ENCODE assay signal across 12 cellular contexts in the genomic region with DNA sequence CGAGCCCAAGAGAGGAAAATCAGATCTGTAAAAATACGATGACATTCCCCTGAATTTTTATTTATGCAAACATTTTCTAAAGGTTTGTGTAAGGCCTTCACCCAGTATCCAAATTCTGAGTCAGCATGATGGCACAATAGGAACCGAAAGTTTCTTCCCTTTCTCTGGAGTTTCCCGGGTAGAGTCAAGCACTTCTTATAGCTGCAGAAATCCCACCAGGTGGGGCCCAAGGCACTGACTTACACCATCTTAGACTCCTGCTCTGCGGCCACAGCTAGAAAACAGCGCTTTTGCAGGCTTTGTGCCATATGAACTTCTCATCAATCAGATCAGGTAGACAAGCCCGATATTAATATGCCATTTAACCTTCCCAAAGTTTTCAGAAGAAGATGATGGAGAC. TPM values are rescaled to one million over a fixed set of nuclear protein-coding genes. Genes with fewer than 3 reads are reported as not detected.
DNase-seq lines count a peak whose midpoint lies in the region; ATAC-seq and TF ChIP-seq lines count a peak whose summit lies in the region.
"Had no signal": no experiment of that assay in that cellular context is flagged by ENCODE, and none has a peak within 500 bp of the region (broad histone marks: within the 10 kb centered on the region; RNA-seq: fewer than 3 reads in every experiment).

No MANE protein-coding gene starts in this region.

- H3K27me3 Mint-ChIP-seq in CD4-positive, CD25-positive, alpha-beta regulatory T cell = no peaks in the 10 kb centered on the region
- H3K27me3 Mint-ChIP-seq in activated T-helper 17 cell treated with anti-CD3 and anti-CD28 coated beads, Interleukin-2, amount 50 U/mL, for 72 hours = no peaks in the 10 kb centered on the region

- H3K4me3 Mint-ChIP-seq in CD4-positive, CD25-positive, alpha-beta regulatory T cell = peak overlapping the region; percentile 91 to 98 (median 95)
- peak overlapping the region; percentile 96 for H3K4me3 Mint-ChIP-seq in activated T-helper 17 cell treated with anti-CD3 and anti-CD28 coated beads, Interleukin-2, amount 50 U/mL, for 72 hours

- intact Hi-C loops in lower lobe of right lung (cut with DNase I) = no loop called here

- H3K27ac Mint-ChIP-seq in CD4-positive, CD25-positive, alpha-beta regulatory T cell = peak overlapping the region; percentile 83 to 93 (median 92)
- peak overlapping the region; percentile 3 for H3K27ac Mint-ChIP-seq in activated T-helper 17 cell treated with anti-CD3 and anti-CD28 coated beads, Interleukin-2, amount 50 U/mL, for 72 hours

- H3K36me3 ChIP-seq in CD4-positive, CD25-positive, alpha-beta regulatory T cell (ENCODE audit: control insufficient read depth, insufficient read depth, low read length) = peaks cover 57% of the 10 kb centered on the region
- H3K36me3 ChIP-seq in H7 (replicated peaks; ENCODE audit: control insufficient read depth, insufficient read depth, low read length) (no peaks in the 10 kb centered on the region), lower lobe of right lung (no peaks in the 10 kb centered on the region)

- no peaks in the 10 kb centered on the region for H3K27me3 ChIP-seq in CD4-positive, CD25-positive, alpha-beta regulatory T cell (ENCODE audit: control insufficient read depth, insufficient read depth, low read length)
- H3K27me3 ChIP-seq in H7 (ENCODE audit: control insufficient read depth, insufficient read depth, low read length) (peaks cover 5% of the 10 kb centered on the region; the same call in 1 of the 2 replicates), lower lobe of right lung (ENCODE audit: low read depth) (no peaks in the 10 kb centered on the region)

- peaks cover 56% of the 10 kb centered on the region for H3K36me3 Mint-ChIP-seq in CD4-positive, CD25-positive, alpha-beta regulatory T cell
- peaks cover 77% of the 10 kb centered on the region for H3K36me3 Mint-ChIP-seq in activated T-helper 17 cell treated with anti-CD3 and anti-CD28 coated beads, Interleukin-2, amount 50 U/mL, for 72 hours (ENCODE audit: low read depth)

- H3K9me3 ChIP-seq in CD4-positive, CD25-positive, alpha-beta regulatory T cell (ENCODE audit: control insufficient read depth in 2 of 2, low read length in 2 of 2) = no peaks in the 10 kb centered on the region
- H3K9me3 ChIP-seq in lower lobe of right lung = no peaks in the 10 kb centered on the region

- peak in 1 of 3 donors; percentile 51 for DNase-seq in CD4-positive, CD25-positive, alpha-beta regulatory T cell
- DNase-seq in H7 (peak; percentile 65), iris pigment epithelial cell (ENCODE audit: low read depth) (peak; percentile 13), lower lobe of right lung (no peak), dermis blood vessel endothelial cell (no peak), SKM-1 (lab: John Stamatoyannopoulos, UW; ENCODE audit: unreplicated experiment) (no peak)
- DNase-seq: DMS153, dorsolateral prefrontal cortex, KBM-7 had no signal

- peaks cover 41 to 88% (median 68%) of the 10 kb centered on the region in 4 donors for H3K4me1 Mint-ChIP-seq in CD4-positive, CD25-positive, alpha-beta regulatory T cell
- H3K4me1 Mint-ChIP-seq in activated T-helper 17 cell treated with anti-CD3 and anti-CD28 coated beads, Interleukin-2, amount 50 U/mL, for 72 hours = peaks cover 53% of the 10 kb centered on the region

- H3K9me3 Mint-ChIP-seq in CD4-positive, CD25-positive, alpha-beta regulatory T cell = no peaks in the 10 kb centered on the region
- no peaks in the 10 kb centered on the region for H3K9me3 Mint-ChIP-seq in activated T-helper 17 cell treated with anti-CD3 and anti-CD28 coated beads, Interleukin-2, amount 50 U/mL, for 72 hours

- peak in 1 of 2 donors; percentile 44 for ATAC-seq in CD4-positive, CD25-positive, alpha-beta regulatory T cell (ENCODE audit: low read depth in 2 of 2)
- ATAC-seq in activated T-helper 17 cell treated with anti-CD3 and anti-CD28 coated beads, Interleukin-2, amount 50 U/mL, for 72 hours (replicated peaks) = peak; percentile 41
- no peak for ATAC-seq in lower lobe of right lung
- no peak for ATAC-seq in GM19463 (IDR thresholded peaks at IDR 0.05; ENCODE audit: unreplicated experiment)

- H3K4me1 ChIP-seq in CD4-positive, CD25-positive, alpha-beta regulatory T cell (ENCODE audit: control insufficient read depth, insufficient read depth, low read length, poor library complexity, severe bottlenecking) = peaks cover 99% of the 10 kb centered on the region
- no peaks in the 10 kb centered on the region for H3K4me1 ChIP-seq in lower lobe of right lung
- H3K4me1 ChIP-seq: parathyroid adenoma had no signal

- peak overlapping the region; percentile 65 for H3K27ac ChIP-seq in CD4-positive, CD25-positive, alpha-beta regulatory T cell (ENCODE audit: insufficient read depth, low read length, poor library complexity, severe bottlenecking)
- no peak overlapping the region for H3K27ac ChIP-seq in lower lobe of right lung
- H3K27ac ChIP-seq: parathyroid adenoma had no signal

- H3K4me3 ChIP-seq in CD4-positive, CD25-positive, alpha-beta regulatory T cell (ENCODE audit: low read depth, low read length) = peak overlapping the region; percentile 99
- H3K4me3 ChIP-seq in H7 (ENCODE audit: insufficient read depth, low read depth, low read length) (no peak overlapping the region), lower lobe of right lung (no peak overlapping the region)
- H3K4me3 ChIP-seq: dorsolateral prefrontal cortex had no signal

- no peak for TF ChIP-seq CTCF in lower lobe of right lung (IDR thresholded peaks at IDR 0.05)

RNA-seq across cellular contexts. Expression of a gene that starts 13.4 kb away (rescaled TPM):
- 469 TPM for total RNA-seq in CD4-positive, CD25-positive, alpha-beta regulatory T cell
- 100 to 1,000 TPM; 465 to 627 (median 565) TPM for polyA plus RNA-seq in CD4-positive, CD25-positive, alpha-beta regulatory T cell
- total RNA-seq in H7 (2014; rRNA removed; shearing (Covaris generic)) = 0.28 and 0.48 TPM in 2 replicates
- total RNA-seq in activated T-helper 17 cell treated with anti-CD3 and anti-CD28 coated beads, Interleukin-2, amount 50 U/mL, for 72 hours = 10 to 100 TPM; 73.4 to 93.4 TPM
- total RNA-seq in lower lobe of right lung (4.3 TPM), dermis blood vessel endothelial cell (0.68 and 0.84 TPM in 2 replicates)

Comparison
In these comparisons a context has a peak if more than half of its experiments do, and no peak if none do; other contexts are left out.
1. DNase-seq: peak in H7 (single experiment) and iris pigment epithelial cell (single experiment); none in lower lobe of right lung (single experiment), dermis blood vessel endothelial cell (single experiment) and SKM-1 (single experiment).
2. RNA of a gene that starts 13.4 kb away (total RNA-seq): 469 TPM in CD4-positive, CD25-positive, alpha-beta regulatory T cell (single experiment) and 73.4 to 93.4 TPM in activated T-helper 17 cell treated with anti-CD3 and anti-CD28 coated beads, Interleukin-2, amount 50 U/mL, for 72 hours; 4.3 TPM in lower lobe of right lung (single experiment), 0.68 to 0.84 TPM in dermis blood vessel endothelial cell and 0.28 to 0.48 TPM in H7; every median in the first group is over 10 times any median in the second.